ENCODE assay signal across 19 cellular contexts in the genomic region with DNA sequence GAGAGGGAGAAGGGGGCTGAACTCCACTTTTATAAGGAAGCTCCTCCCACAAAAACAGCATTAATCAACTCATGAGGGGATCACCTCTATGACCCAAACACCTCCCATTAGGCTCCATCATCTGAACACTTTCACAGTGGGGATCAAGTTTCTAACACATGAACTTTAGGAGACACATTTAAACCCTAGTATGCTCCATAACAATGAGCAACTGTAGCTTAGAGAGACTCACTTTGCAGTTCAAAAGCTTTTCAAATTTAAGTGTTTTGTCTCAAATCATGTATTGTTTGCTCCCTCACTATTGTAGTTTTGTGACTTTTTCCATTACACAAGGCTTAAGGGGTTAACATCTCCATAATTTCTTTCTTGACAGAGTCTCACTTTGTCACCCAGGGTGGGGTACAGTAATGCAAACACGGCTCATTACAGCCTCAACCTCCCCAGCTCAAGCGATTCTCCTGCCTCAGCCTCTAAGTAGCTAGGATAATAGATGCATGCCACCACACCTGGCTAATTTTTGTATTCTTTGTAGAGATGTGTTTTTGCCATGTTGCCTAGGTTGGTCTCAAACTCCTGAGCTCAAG.
"Had no signal": no experiment of that assay in that cellular context is flagged by ENCODE, and none has a peak within 500 bp of the region (broad histone marks: within the 10 kb centered on the region; RNA-seq: fewer than 3 reads in every experiment).

No MANE protein-coding gene starts in this region.

- H2AFZ ChIP-seq: parathyroid adenoma had no signal

- H3K79me2 ChIP-seq: parathyroid adenoma had no signal

- H3K9ac ChIP-seq: parathyroid adenoma had no signal

- H3K4me3 ChIP-seq: esophagus muscularis mucosa, gastroesophageal sphincter, left ventricle myocardium inferior, lower lobe of right lung, prostate gland, right lobe of liver, suprapubic skin, thyroid gland had no signal

- H3K4me1 ChIP-seq: esophagus muscularis mucosa, gastroesophageal sphincter, left ventricle myocardium inferior, lower lobe of right lung, parathyroid adenoma, prostate gland, right lobe of liver, suprapubic skin, thyroid gland had no signal

- H3K27ac ChIP-seq: epithelial cell of prostate, esophagus muscularis mucosa, gastroesophageal sphincter, left ventricle myocardium inferior, lower lobe of right lung, parathyroid adenoma, prostate gland, right lobe of liver, suprapubic skin, thyroid gland had no signal

- H3K9me3 ChIP-seq: esophagus muscularis mucosa, gastroesophageal sphincter, left ventricle myocardium inferior, lower lobe of right lung, prostate gland, right lobe of liver, suprapubic skin, thyroid gland had no signal

- ATAC-seq: effector memory CD8-positive, alpha-beta T cell; gastroesophageal sphincter; lower lobe of right lung; natural killer cell treated with Interleukin-12 subunit alpha and Interleukin-12 subunit beta and Interleukin-15 and Interleukin-18, amount 100 ng/mL, for 72 hours; right lobe of liver; stimulated activated effector memory CD8-positive, alpha-beta T cell treated with anti-CD3 and anti-CD28 coated beads, Interleukin-12 subunit alpha, Interleukin-12 subunit beta, amount 100 ng/mL, for 72 hours; stimulated activated naive CD8-positive, alpha-beta T cell treated with anti-CD3 and anti-CD28 coated beads, Interleukin-15, Interleukin-2, amounts not matched to agents 100 U/mL and 50 U/mL, for 24 hours had no signal

- DNase-seq: effector memory CD8-positive, alpha-beta T cell; glutamatergic neuron; immature natural killer cell; left ventricle myocardium inferior; lower lobe of right lung; midbrain; right lobe of liver; stimulated activated CD4-positive, alpha-beta T cell treated with anti-CD3 and anti-CD28 coated beads, Interleukin-4, amount 100 ng/mL, for 1 hour; stimulated activated CD8-positive, alpha-beta memory T cell treated with anti-CD3 and anti-CD28 coated beads, Interleukin-4, amount 100 ng/mL, for 48 hours; stimulated activated naive CD8-positive, alpha-beta T cell treated with anti-CD3 and anti-CD28 coated beads, Interleukin-15, Interleukin-2, amounts not matched to agents 100 U/mL and 50 U/mL, for 24 hours; thyroid gland had no signal

- H3K36me3 ChIP-seq: esophagus muscularis mucosa, gastroesophageal sphincter, left ventricle myocardium inferior, lower lobe of right lung, prostate gland, right lobe of liver, suprapubic skin, thyroid gland had no signal

- H3K27me3 ChIP-seq: esophagus muscularis mucosa, gastroesophageal sphincter, right lobe of liver, suprapubic skin, thyroid gland had no signal
